ENCODE assay signal across 8 cellular contexts in the genomic region with DNA sequence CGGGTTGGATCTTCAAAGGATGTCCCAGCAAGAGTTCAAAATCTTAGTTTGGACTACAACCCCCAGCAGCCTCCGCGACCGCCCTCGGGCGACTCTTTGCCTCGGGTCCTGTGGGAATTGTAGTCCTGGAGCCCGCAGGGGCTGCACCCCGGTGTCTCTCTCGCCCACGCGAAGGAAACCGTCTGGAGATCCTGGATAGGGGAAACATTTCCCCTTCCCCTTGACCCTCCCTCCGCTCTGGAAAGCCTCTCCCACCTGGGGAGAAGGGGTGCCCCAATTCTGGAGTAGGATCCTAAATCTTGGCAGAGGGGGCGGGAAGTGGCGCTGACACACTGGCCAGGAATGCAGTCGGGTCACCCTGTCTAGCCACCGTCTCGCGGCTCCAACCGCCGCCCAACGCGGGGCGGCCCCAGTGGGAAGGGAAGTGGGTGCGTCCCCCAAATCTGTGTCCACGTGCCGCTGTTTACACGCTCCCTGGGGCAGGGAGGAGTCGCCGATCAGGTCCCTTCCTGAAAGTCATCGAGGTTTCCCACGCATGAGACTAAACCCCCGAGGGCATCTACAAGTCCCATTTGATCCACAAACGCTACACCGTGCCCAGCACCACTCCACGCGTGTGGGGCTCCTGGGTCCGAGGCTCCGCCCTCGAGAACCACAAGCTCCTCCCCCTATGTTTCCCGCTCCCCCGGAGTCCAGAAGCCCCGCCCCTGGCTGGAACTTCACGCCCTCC. TPM values are rescaled to one million over a fixed set of nuclear protein-coding genes. Genes with fewer than 3 reads are reported as not detected.
DNase-seq lines count a peak whose midpoint lies in the region; ATAC-seq and TF ChIP-seq lines count a peak whose summit lies in the region.

No MANE protein-coding gene starts in this region.

- peak overlapping the region; percentile 75 for H3K9ac ChIP-seq in IMR-90 (ENCODE audit: low read depth, low read length)

- H3K27ac ChIP-seq in IMR-90 (ENCODE audit: insufficient read depth, low read length) = peak overlapping the region; percentile 89
- H3K27ac ChIP-seq in esophagus squamous epithelium = peak overlapping the region; percentile 91 to 100 (median 94)

- TF ChIP-seq POLR2A in IMR-90 (IDR thresholded peaks at IDR 0.05; ENCODE audit: low read depth, low read length) (peak; percentile 25; the same call in 1 of the 2 replicates), esophagus squamous epithelium (IDR thresholded peaks at IDR 0.05) (no peak)

- peak overlapping the region; percentile 91 to 98 (median 95) for H3K27ac Mint-ChIP-seq in naive B cell

- peak overlapping the region; percentile 98 for H3K56ac ChIP-seq in IMR-90 (ENCODE audit: extremely low read depth, insufficient read depth, low read length)

- H2BK120ac ChIP-seq in IMR-90 (ENCODE audit: low read depth, low read length) = peak overlapping the region; percentile 97

- peak overlapping the region; percentile 96 for H4K91ac ChIP-seq in IMR-90 (ENCODE audit: insufficient read depth, low read depth, low read length)

- TF ChIP-seq CTCF in IMR-90 (conservative IDR thresholded peaks at IDR 0.05; ENCODE audit: low read depth, low read length) (no peak), esophagus squamous epithelium (IDR thresholded peaks at IDR 0.05) (no peak)

- H4K5ac ChIP-seq in IMR-90 (ENCODE audit: low read depth, low read length) = peak overlapping the region; percentile 8; the same call in 1 of the 2 replicates

- intact Hi-C loops in IMR-90 (cut with micrococcal nuclease) (no loop called here), esophagus squamous epithelium (cut with DNase I) (no loop called here)

- in situ Hi-C loops in IMR-90 (cut with MboI; ENCODE audit: low sequenced_read_pairs) = no loop called here

- peak overlapping the region; percentile 94 for H3K23ac ChIP-seq in IMR-90 (ENCODE audit: low read depth, low read length)

- H3K9me1 ChIP-seq in IMR-90 (ENCODE audit: insufficient read depth, low read length) = peaks cover 3% of the 10 kb centered on the region; the same call in 1 of the 2 replicates

- H3K14ac ChIP-seq in IMR-90 (replicated peaks; ENCODE audit: low read depth, low read length) = peak overlapping the region; percentile 96

- H3K4ac ChIP-seq in IMR-90 (ENCODE audit: low read depth, low read length) = peak overlapping the region; percentile 96

- peak; percentile 42 for ATAC-seq in GM21526 (IDR thresholded peaks at IDR 0.05; ENCODE audit: low FRiP score, unreplicated experiment)
- ATAC-seq in IMR-90 (ENCODE audit: low read depth) = peak; percentile 76
- peak; percentile 57 to 62 for ATAC-seq in naive B cell (ENCODE audit: low read depth in 2 of 2)

- peak overlapping the region; percentile 91 for H2BK5ac ChIP-seq in IMR-90 (ENCODE audit: low read depth, low read length, poor library complexity, severe bottlenecking)

- no TSS peak for BruUV-seq in IMR-90 (replicated peaks; lab: Mats Ljungman, UMichigan)

- no peaks in the 10 kb centered on the region for H3K36me3 Mint-ChIP-seq in naive B cell

- H4K20me1 ChIP-seq in IMR-90 (ENCODE audit: insufficient read depth, low read length) = no peaks in the 10 kb centered on the region; the same call in 1 of the 2 replicates

- no peaks in the 10 kb centered on the region for H3K9me3 Mint-ChIP-seq in naive B cell

- peaks cover 17 to 29% (median 18%) of the 10 kb centered on the region in 3 donors for H3K27me3 Mint-ChIP-seq in naive B cell

- dilution Hi-C loops in IMR-90 (cut with HindIII; ENCODE audit: low sequenced_read_pairs, unreplicated experiment) = no loop called here

- H3K4me1 Mint-ChIP-seq in naive B cell = peaks cover 44 to 66% (median 54%) of the 10 kb centered on the region in 3 donors

- peaks cover 5% of the 10 kb centered on the region for H3K4me1 ChIP-seq in IMR-90 (ENCODE audit: control insufficient read depth, insufficient read depth, low read length)
- peaks cover 12 to 75% (median 14%) of the 10 kb centered on the region in 3 donors for H3K4me1 ChIP-seq in esophagus squamous epithelium

- TF ChIP-seq RAD21 in IMR-90 (IDR thresholded peaks at IDR 0.05; ENCODE audit: low read length) = no peak

- peak overlapping the region; percentile 90 to 99 (median 96) for H3K4me3 Mint-ChIP-seq in naive B cell

- WGBS in IMR-90 (ENCODE audit: extremely low coverage in 2 of 2, insufficient read length in 1 of 2), 2 experiments = 0% methylated on average over 20 of the region's 45 CpGs; no CpG with 5 or more reads in 1 of the 2 experiments
- WGBS in esophagus squamous epithelium, 2 donors = 0 to 1% methylated on average over 1 to 15 of the region's 45 CpGs

- DNase-seq in DMS153 (lab: John Stamatoyannopoulos, UW) (peak; percentile 76), IMR-90 (peak; percentile 80), esophagus squamous epithelium (lab: John Stamatoyannopoulos, UW) (no peak), naive B cell (peak; percentile 82)
- peak; percentile 90 for DNase-seq in activated T-cell treated with anti-CD3 and anti-CD28 coated beads, Interleukin-2, amount 50 U/mL, for 48 hours
- DNase-seq in stimulated activated CD8-positive, alpha-beta memory T cell treated with anti-CD3 and anti-CD28 coated beads, Interleukin-7, amount 100 ng/mL, for 48 hours (ENCODE audit: extremely low read depth in 1 of 2, low read depth in 1 of 2) = peak; percentile 66 to 82

- H2BK15ac ChIP-seq in IMR-90 (ENCODE audit: low read depth, low read length) = peak overlapping the region; percentile 98; the same call in 2 of the 3 replicates

- H2AK9ac ChIP-seq in IMR-90 (replicated peaks; ENCODE audit: low read depth, low read length, poor library complexity) = peak overlapping the region; percentile 92

- peak overlapping the region; percentile 83 for H3K18ac ChIP-seq in IMR-90 (ENCODE audit: low read depth, low read length)

- H3K79me1 ChIP-seq in IMR-90 (ENCODE audit: low read depth in 1 of 2, low read length in 2 of 2) = peaks cover 10 to 56% of the 10 kb centered on the region in 2 experiments; a peak in 3 of 4 replicates

- POLR2A ChIA-PET in IMR-90 (lab: Charles Lee; ENCODE audit: unreplicated experiment) = interaction anchor here (0.6 kb wide), 1 partner anchor 21 kb away, joined by 11 read pairs; no protein-coding TSS in a partner anchor

- H3K36me3 ChIP-seq in IMR-90 (ENCODE audit: control insufficient read depth, insufficient read depth, low read length) = no peaks in the 10 kb centered on the region; the same call in 1 of the 2 replicates
- H3K36me3 ChIP-seq in esophagus squamous epithelium = peaks cover 0 to 28% (median 0%) of the 10 kb centered on the region in 3 donors

- H4K8ac ChIP-seq in IMR-90 (ENCODE audit: low read depth in 2 of 2, low read length in 2 of 2) = peak overlapping the region; percentile 16 to 99

- H3K4me3 ChIP-seq in IMR-90 (ENCODE audit: insufficient read depth, low read depth, low read length) = peak overlapping the region; percentile 89
- peak overlapping the region; percentile 56 to 81 (median 69) for H3K4me3 ChIP-seq in esophagus squamous epithelium

- peak overlapping the region; percentile 92 for H2AFZ ChIP-seq in IMR-90 (replicated peaks; ENCODE audit: low read length, poor library complexity)

- H3K9me3 ChIP-seq in IMR-90 (ENCODE audit: control insufficient read depth, insufficient read depth, low read length) (no peaks in the 10 kb centered on the region), esophagus squamous epithelium (no peaks in the 10 kb centered on the region)

- H3K4me2 ChIP-seq in IMR-90 (ENCODE audit: low read depth, low read length) = peak overlapping the region; percentile 82

- CTCF ChIA-PET in IMR-90 (lab: Yijun Ruan, JAX) = no interaction called here

- no peaks in the 10 kb centered on the region for H3K27me3 ChIP-seq in IMR-90 (ENCODE audit: control insufficient read depth, insufficient read depth, low read length)
- peaks cover 0 to 29% (median 2%) of the 10 kb centered on the region in 4 donors for H3K27me3 ChIP-seq in esophagus squamous epithelium

- H2BK20ac ChIP-seq in IMR-90 (ENCODE audit: low read depth, low read length) = peak overlapping the region; percentile 90

- peak overlapping the region; percentile 87 for H2AK5ac ChIP-seq in IMR-90 (ENCODE audit: low read depth, low read length)

TF ChIP-seq in PFSK-1, 5 proteins besides CTCF, POLR2A, EP300 and RAD21 (continues in another document):
- TF ChIP-seq FOXP2 (optimal IDR thresholded peaks at IDR 0.05; ENCODE audit: borderline replicate concordance, extremely low read depth, extremely low read length, insufficient read depth) = no peak

RNA-seq across cellular contexts. Expression of a gene that starts 0.7 kb away (rescaled TPM):
- total RNA-seq in IMR-90 (2012; rRNA removed) (0.56 and 3.0 TPM in 2 replicates), esophagus squamous epithelium (100 to 1,000 TPM in 2 of 4 donors, 10 to 100 TPM in 2; 53.1 to 166 (median 87.8) TPM)
- polyA plus RNA-seq in IMR-90 (2012; rRNA removed) (11.6 and 13.3 TPM in 2 replicates), naive B cell (ENCODE audit: low read depth in 6 of 6) (1 to 10 TPM in 4 of 6 donors, under 1 TPM in 1, not detected in 1; 0.29 to 4.3 (median 2.5) TPM)
- 11.6 and 19.4 TPM in 2 replicates for polyA plus RNA-seq in IMR-90 (2012; cell fraction: cytosol; rRNA removed)
- polyA plus RNA-seq in IMR-90 (2012; cell fraction: nucleus; rRNA removed; ENCODE audit: low replicate concordance) = 24.0 and 44.8 TPM in 2 replicates
- polyA plus RNA-seq in PFSK-1 (2012; ENCODE audit: insufficient read length, low read depth) = 6.5 TPM

RNA-seq across cellular contexts. Expression of a gene that starts 0.8 kb away (rescaled TPM):
- total RNA-seq in IMR-90 (2012; rRNA removed) = 10.3 and 12.5 TPM in 2 replicates
- 8.0 and 8.8 TPM in 2 replicates for polyA plus RNA-seq in IMR-90 (2012; rRNA removed)
- 3.3 and 3.9 TPM in 2 replicates for polyA plus RNA-seq in IMR-90 (2012; cell fraction: cytosol; rRNA removed)
- 2.0 and 2.1 TPM in 2 replicates for polyA plus RNA-seq in IMR-90 (2012; cell fraction: nucleus; rRNA removed; ENCODE audit: low replicate concordance)
- 27.9 TPM for polyA plus RNA-seq in PFSK-1 (2012; ENCODE audit: insufficient read length, low read depth)
- total RNA-seq in esophagus squamous epithelium = 10 to 100 TPM in 1 of 4 donors, 1 to 10 TPM in 3; 7.3 to 12.4 (median 9.8) TPM
- polyA plus RNA-seq in naive B cell (ENCODE audit: low read depth in 6 of 6) = 1 to 10 TPM in 5 of 6 donors, under 1 TPM in 1; 0.49 to 8.5 (median 3.0) TPM

RNA-seq across cellular contexts. Expression of a gene that starts 18.1 kb away (rescaled TPM):
- total RNA-seq in IMR-90 (2012; rRNA removed) (76.9 and 84.2 TPM in 2 replicates), esophagus squamous epithelium (10 to 100 TPM; 27.7 to 80.9 (median 48.5) TPM)
- polyA plus RNA-seq in IMR-90 (2012; rRNA removed) (132 and 153 TPM in 2 replicates), naive B cell (ENCODE audit: low read depth in 6 of 6) (10 to 100 TPM; 40.0 to 91.4 (median 46.2) TPM)
- 113 and 118 TPM in 2 replicates for polyA plus RNA-seq in IMR-90 (2012; cell fraction: cytosol; rRNA removed)
- polyA plus RNA-seq in IMR-90 (2012; cell fraction: nucleus; rRNA removed; ENCODE audit: low replicate concordance) = 152 and 183 TPM in 2 replicates
- polyA plus RNA-seq in PFSK-1 (2012; ENCODE audit: insufficient read length, low read depth) = 106 TPM

RNA-seq across cellular contexts. Expression of a gene that starts 35.2 kb away (rescaled TPM):
- total RNA-seq in IMR-90 (2012; rRNA removed) (26.7 and 30.6 TPM in 2 replicates), esophagus squamous epithelium (1 to 10 TPM; 6.6 to 8.8 (median 7.2) TPM)
- polyA plus RNA-seq in IMR-90 (2012; rRNA removed) (66.5 and 75.6 TPM in 2 replicates), naive B cell (ENCODE audit: low read depth in 6 of 6) (1 to 10 TPM; 4.7 to 8.0 (median 6.7) TPM)
- 51.6 and 67.4 TPM in 2 replicates for polyA plus RNA-seq in IMR-90 (2012; cell fraction: cytosol; rRNA removed)
- polyA plus RNA-seq in IMR-90 (2012; cell fraction: nucleus; rRNA removed; ENCODE audit: low replicate concordance) = 119 and 274 TPM in 2 replicates
- 56.2 TPM for polyA plus RNA-seq in PFSK-1 (2012; ENCODE audit: insufficient read length, low read depth)

Comparison
In these comparisons a context has a peak if more than half of its experiments do, and no peak if none do; other contexts are left out.
1. RNA of a gene that starts 0.7 kb away (total RNA-seq): 53.1 to 166 TPM in esophagus squamous epithelium; 0.56 to 3.0 TPM in IMR-90; every median in the first group is over 10 times any median in the second.
2. Peak in every context shown above with its lines, with median percentiles within 50 percentile points of each other: ATAC-seq.